In genomic region chr15:41546846-41547786, GRCh38 we compare ENCODE assay signal across 16 cellular contexts. TPM values are rescaled to one million over a fixed set of nuclear protein-coding genes. Genes with fewer than 3 reads are reported as not detected.
DNase-seq lines count a peak whose midpoint lies in the region; ATAC-seq, FAIRE-seq and TF ChIP-seq lines count a peak whose summit lies in the region.
"Had no signal": no experiment of that assay in that cellular context is flagged by ENCODE, and none has a peak within 500 bp of the region (broad histone marks: within the 10 kb centered on the region; RNA-seq: fewer than 3 reads in every experiment).

No MANE protein-coding gene starts in this region.

- intact Hi-C loops in pancreas (cut with DNase I), result no loop called here

- WGBS in pancreas, 2 donors, result 73 to 80% methylated on average over 13 of the region's 13 CpGs

- peaks cover 0 to 5% (median 0%) of the 10 kb centered on the region in 3 donors for H3K4me1 ChIP-seq in pancreas

- TF ChIP-seq CTCF in bronchial epithelial cell (IDR thresholded peaks at IDR 0.05; ENCODE audit: insufficient read depth, low read length, severe bottlenecking) (no peak), pancreas (IDR thresholded peaks at IDR 0.05) (no peak)

- DNase-seq in Daoy (ENCODE audit: low read depth) (peak; percentile 78), M059J (ENCODE audit: low read depth) (peak; percentile 92), bronchial epithelial cell (ENCODE audit: low read depth) (peak; percentile 60), myocyte (ENCODE audit: low read depth) (peak; percentile 71), HUDEP-2 (lab: John Stamatoyannopoulos, UW; ENCODE audit: unreplicated experiment in 76 of 76) (no peak), NCI-H2171 treated with DMSO at 0.1 percent for 48 hours (lab: John Stamatoyannopoulos, UW) (no peak), pancreas (no peak)
- DNase-seq: activated CD4-positive, alpha-beta T cell treated with anti-CD3 and anti-CD28 coated beads for 1 hour; activated T-cell treated with anti-CD3 and anti-CD28 coated beads, Interleukin-2, amount 50 U/mL, for 24 hours; amniotic stem cell; CD8-positive, alpha-beta T cell; dorsolateral prefrontal cortex; MV-4-11; NCI-H2171; stomach had no signal

- no peak overlapping the region for H3K27ac ChIP-seq in pancreas
- H3K27ac ChIP-seq: stomach had no signal

- ATAC-seq in pancreas, result no peak
- ATAC-seq: CD8-positive, alpha-beta T cell; left lobe of liver had no signal

- H3K27me3 ChIP-seq in bronchial epithelial cell (ENCODE audit: control insufficient read depth, insufficient read depth, low read length) (no peaks in the 10 kb centered on the region), pancreas (no peaks in the 10 kb centered on the region)
- H3K27me3 ChIP-seq: dorsolateral prefrontal cortex, stomach had no signal

- FAIRE-seq in bronchial epithelial cell (lab: Jason Lieb, UNC) (no peak), pancreas (lab: Jason Lieb, UNC) (no peak)

- H3K9me3 ChIP-seq in pancreas, result no peaks in the 10 kb centered on the region
- H3K9me3 ChIP-seq: stomach had no signal

- H3K36me3 ChIP-seq in bronchial epithelial cell (ENCODE audit: control insufficient read depth, insufficient read depth, low read length) (no peaks in the 10 kb centered on the region), pancreas (no peaks in the 10 kb centered on the region)
- H3K36me3 ChIP-seq: stomach had no signal

- H3K4me3 ChIP-seq in bronchial epithelial cell (ENCODE audit: low read depth, low read length), result no peak overlapping the region
- H3K4me3 ChIP-seq in pancreas, result no peak overlapping the region
- H3K4me3 ChIP-seq: dorsolateral prefrontal cortex, stomach had no signal

RNA-seq across cellular contexts. Expression of gene RPAP1, which starts 3.1 kb away (rescaled TPM):
- 14.9 and 15.8 TPM in 2 replicates for total RNA-seq in Daoy (2014; rRNA removed; shearing (Covaris generic))
- 15.9 and 23.6 TPM in 2 replicates for total RNA-seq in M059J (2014; rRNA removed; shearing (Covaris generic))
- total RNA-seq in bronchial epithelial cell (10.3 and 12.0 TPM in 2 replicates), myocyte (15.9 and 20.4 TPM in 2 replicates), pancreas (10 to 100 TPM; 11.2 to 24.1 (median 17.8) TPM)
- 22.1 TPM for polyA plus RNA-seq in myocyte (2012)
- polyA plus RNA-seq in pancreas, result 10 to 100 TPM; 10.6 to 16.9 TPM

RNA-seq across cellular contexts. Expression of gene TYRO3, which starts 11.9 kb away (rescaled TPM):
- 3.9 and 4.6 TPM in 2 replicates for total RNA-seq in Daoy (2014; rRNA removed; shearing (Covaris generic))
- total RNA-seq in M059J (2014; rRNA removed; shearing (Covaris generic)), result 5.3 and 8.7 TPM in 2 replicates
- total RNA-seq in bronchial epithelial cell, result 3.9 and 11.4 TPM in 2 replicates
- 3.9 and 9.6 TPM in 2 replicates for total RNA-seq in myocyte
- polyA plus RNA-seq in myocyte (2012), result 12.4 TPM
- total RNA-seq in pancreas, result 10 to 100 TPM in 4 of 6 donors, 1 to 10 TPM in 2; 8.5 to 14.4 (median 11.1) TPM
- polyA plus RNA-seq in pancreas, result 1 to 10 TPM; 7.3 to 8.1 TPM

RNA-seq across cellular contexts. Expression of gene LTK, which starts 33.5 kb away (rescaled TPM):
- total RNA-seq in Daoy (2014; rRNA removed; shearing (Covaris generic)), result 0.40 and 0.57 TPM in 2 replicates
- not detected in 2 replicates for total RNA-seq in M059J (2014; rRNA removed; shearing (Covaris generic))
- 0.13 TPM in 1 of 2 replicates, not detected in the other for total RNA-seq in bronchial epithelial cell
- total RNA-seq in myocyte, result 6.4 and 6.6 TPM in 2 replicates
- 0.77 TPM for polyA plus RNA-seq in myocyte (2012)
- under 1 TPM; 0.17 to 0.41 (median 0.26) TPM for total RNA-seq in pancreas
- under 1 TPM; 0.19 to 0.63 TPM for polyA plus RNA-seq in pancreas

RNA-seq across cellular contexts. Expression of gene ITPKA, which starts 53.4 kb away (rescaled TPM):
- 5.0 and 7.7 TPM in 2 replicates for total RNA-seq in Daoy (2014; rRNA removed; shearing (Covaris generic))
- total RNA-seq in M059J (2014; rRNA removed; shearing (Covaris generic)), result 3.7 and 6.1 TPM in 2 replicates
- total RNA-seq in bronchial epithelial cell (0.79 and 3.1 TPM in 2 replicates), myocyte (6.2 and 10.7 TPM in 2 replicates), pancreas (1 to 10 TPM in 4 of 6 donors, under 1 TPM in 2; 0.64 to 2.8 (median 1.1) TPM)
- polyA plus RNA-seq in myocyte (2012), result 1.1 TPM
- 1 to 10 TPM in 1 of 2 donors, under 1 TPM in 1; 0.84 to 1.3 TPM for polyA plus RNA-seq in pancreas

Comparison
In these comparisons a context has a peak if more than half of its experiments do, and no peak if none do; other contexts are left out.
1. DNase-seq: peak in Daoy (single experiment), M059J (single experiment), bronchial epithelial cell (single experiment) and myocyte (single experiment); none in HUDEP-2 (0 of 76), NCI-H2171 treated with DMSO at 0.1 percent for 48 hours (single experiment) and pancreas (0 of 6).